8 cellular contexts compared by ENCODE assay signal in the genomic region with DNA sequence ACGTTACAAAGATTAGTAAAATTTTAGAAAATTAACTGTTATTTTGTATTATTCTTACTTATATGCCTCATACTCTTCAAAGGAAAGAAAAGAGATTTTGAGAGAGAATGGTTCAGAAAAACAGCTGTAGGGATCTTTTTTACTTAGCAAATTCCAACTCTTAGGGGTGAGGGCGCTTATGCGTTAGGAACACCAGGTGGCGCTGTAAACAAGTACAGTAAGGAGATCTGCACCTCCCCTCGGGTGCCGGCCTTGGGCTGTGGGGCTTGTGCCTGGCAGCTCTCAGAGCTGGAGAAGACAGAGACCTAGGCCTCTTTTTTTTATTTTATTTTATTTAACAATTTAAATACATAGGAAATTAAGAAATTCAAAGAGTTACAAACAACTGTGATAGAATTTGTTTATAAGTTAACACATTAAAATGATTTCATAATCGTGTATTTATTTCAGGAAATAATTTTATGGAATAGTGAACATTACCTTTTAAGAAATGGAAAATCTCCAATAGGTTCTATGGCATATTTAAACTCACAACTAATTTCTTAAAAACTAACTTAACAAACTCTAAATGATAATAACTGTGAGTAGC. TPM values are rescaled to one million over a fixed set of nuclear protein-coding genes. Genes with fewer than 3 reads are reported as not detected.
DNase-seq lines count a peak whose midpoint lies in the region; ATAC-seq and TF ChIP-seq lines count a peak whose summit lies in the region.

No MANE protein-coding gene starts in this region.

- H3K36me3 ChIP-seq in osteoblast (ENCODE audit: insufficient read depth, low read length) (no peaks in the 10 kb centered on the region), tibial nerve (peaks cover 0 to 4% (median 0%) of the 10 kb centered on the region in 3 donors)

- no peak overlapping the region for H3K27ac Mint-ChIP-seq in activated T-helper 1 cell treated with anti-CD3 and anti-CD28 coated beads, Interleukin-12 subunit alpha, Interleukin-12 subunit beta, Interleukin-2, Interleukin-4 antibody, amounts not matched to agents 30 ng/mL and 10 ng/mL and 1 ng/mL, durations not matched to agents 14 hours and 24 hours and 36 hours

- DNase-seq in ELR (ENCODE audit: low read depth) (peak; percentile 92), LHCN-M2 (ENCODE audit: low read depth) (peak; percentile 86), RWPE1 (ENCODE audit: low spot score) (peak; percentile 83), fibroblast of villous mesenchyme (ENCODE audit: low read depth) (peak; percentile 87), osteoblast (ENCODE audit: insufficient read length, low spot score, missing footprints) (peak; percentile 97), tibial nerve (ENCODE audit: low spot score in 2 of 2) (peak; percentile 65 to 82)
- DNase-seq in activated T-helper 1 cell treated with anti-CD3 and anti-CD28 coated beads, Interleukin-12 subunit alpha, Interleukin-12 subunit beta, Interleukin-2, Interleukin-4 antibody, amounts not matched to agents 30 ng/mL and 10 ng/mL and 1 ng/mL, durations not matched to agents 14 hours and 24 hours and 36 hours (ENCODE audit: low spot score): peak; percentile 50

- H3K4me1 Mint-ChIP-seq in activated T-helper 1 cell treated with anti-CD3 and anti-CD28 coated beads, Interleukin-12 subunit alpha, Interleukin-12 subunit beta, Interleukin-2, Interleukin-4 antibody, amounts not matched to agents 30 ng/mL and 10 ng/mL and 1 ng/mL, durations not matched to agents 14 hours and 24 hours and 36 hours (ENCODE audit: low read depth): no peaks in the 10 kb centered on the region

- intact Hi-C loops in activated T-helper 1 cell treated with anti-CD3 and anti-CD28 coated beads, Interleukin-12 subunit alpha, Interleukin-12 subunit beta, Interleukin-2, Interleukin-4 antibody, amounts not matched to agents 30 ng/mL and 10 ng/mL and 1 ng/mL, durations not matched to agents 14 hours and 24 hours and 36 hours (cut with micrococcal nuclease): loop anchor here (1.0 to 2.0 kb wide), 3 partner anchors 129 to 540 kb away; no protein-coding TSS in a partner anchor

- 13 to 14% methylated on average over 7 of the region's 7 CpGs for WGBS in tibial nerve, 2 donors

- no peaks in the 10 kb centered on the region for H3K9me3 Mint-ChIP-seq in activated T-helper 1 cell treated with anti-CD3 and anti-CD28 coated beads, Interleukin-12 subunit alpha, Interleukin-12 subunit beta, Interleukin-2, Interleukin-4 antibody, amounts not matched to agents 30 ng/mL and 10 ng/mL and 1 ng/mL, durations not matched to agents 14 hours and 24 hours and 36 hours

- H3K9me3 ChIP-seq in osteoblast (ENCODE audit: low read depth, low read length) (no peaks in the 10 kb centered on the region), tibial nerve (no peaks in the 10 kb centered on the region)

- TF ChIP-seq CTCF in RWPE1 (conservative IDR thresholded peaks at IDR 0.05; ENCODE audit: low read depth) (peak; percentile 89), fibroblast of villous mesenchyme (IDR thresholded peaks at IDR 0.05; ENCODE audit: insufficient read depth, low read depth, low read length) (peak; percentile 92), osteoblast (IDR thresholded peaks at IDR 0.05; ENCODE audit: extremely low read depth, low read depth, low read length) (peak; percentile 93), tibial nerve (IDR thresholded peaks at IDR 0.05) (peak; percentile 78 to 91 (median 86))

- no peaks in the 10 kb centered on the region for H3K36me3 Mint-ChIP-seq in activated T-helper 1 cell treated with anti-CD3 and anti-CD28 coated beads, Interleukin-12 subunit alpha, Interleukin-12 subunit beta, Interleukin-2, Interleukin-4 antibody, amounts not matched to agents 30 ng/mL and 10 ng/mL and 1 ng/mL, durations not matched to agents 14 hours and 24 hours and 36 hours (ENCODE audit: low read depth)

- H3K27ac ChIP-seq in RWPE1 (no peak overlapping the region), osteoblast (ENCODE audit: low read depth, low read length) (no peak overlapping the region), tibial nerve (no peak overlapping the region)

- H4K20me1 ChIP-seq in osteoblast (ENCODE audit: insufficient read depth, low read length): no peaks in the 10 kb centered on the region

- CTCF ChIA-PET in RWPE1 (lab: Yijun Ruan, JAX): interaction anchor here (0.5 to 4.7 kb wide), 20 partner anchors 9 to 1318 kb away, joined by 3 to 26 read pairs (median 5); no protein-coding TSS in a partner anchor

- no peak for TF ChIP-seq POLR2A in tibial nerve (IDR thresholded peaks at IDR 0.05)

- no peaks in the 10 kb centered on the region for H3K79me2 ChIP-seq in osteoblast (ENCODE audit: insufficient read depth, low read length)

- no peak overlapping the region for H3K4me2 ChIP-seq in osteoblast (ENCODE audit: insufficient read depth, low read length)

- peak; percentile 91 for ATAC-seq in GM21825 (IDR thresholded peaks at IDR 0.05; ENCODE audit: unreplicated experiment)

- H3K4me3 Mint-ChIP-seq in activated T-helper 1 cell treated with anti-CD3 and anti-CD28 coated beads, Interleukin-12 subunit alpha, Interleukin-12 subunit beta, Interleukin-2, Interleukin-4 antibody, amounts not matched to agents 30 ng/mL and 10 ng/mL and 1 ng/mL, durations not matched to agents 14 hours and 24 hours and 36 hours: no peak overlapping the region

- TF ChIP-seq EP300 in tibial nerve (IDR thresholded peaks at IDR 0.05): no peak

- no peak overlapping the region for H3K4me3 ChIP-seq in fibroblast of villous mesenchyme (ENCODE audit: low read depth, low read length)
- H3K4me3 ChIP-seq in osteoblast (ENCODE audit: insufficient read depth, low read length): no peak overlapping the region
- H3K4me3 ChIP-seq in tibial nerve: no peak overlapping the region

- peaks cover 6% of the 10 kb centered on the region for H3K27me3 ChIP-seq in osteoblast (ENCODE audit: insufficient read depth, low read length)
- H3K27me3 ChIP-seq in tibial nerve: no peaks in the 10 kb centered on the region

- H3K4me1 ChIP-seq in osteoblast (ENCODE audit: insufficient read depth, low read length): no peaks in the 10 kb centered on the region
- H3K4me1 ChIP-seq in tibial nerve: peaks cover 0 to 32% (median 0%) of the 10 kb centered on the region in 4 donors

- peaks cover 18% of the 10 kb centered on the region for H3K27me3 Mint-ChIP-seq in activated T-helper 1 cell treated with anti-CD3 and anti-CD28 coated beads, Interleukin-12 subunit alpha, Interleukin-12 subunit beta, Interleukin-2, Interleukin-4 antibody, amounts not matched to agents 30 ng/mL and 10 ng/mL and 1 ng/mL, durations not matched to agents 14 hours and 24 hours and 36 hours (ENCODE audit: insufficient read depth)

- no peak overlapping the region for H2AFZ ChIP-seq in osteoblast (ENCODE audit: low read length)

- POLR2A ChIA-PET in RWPE1 (lab: Yijun Ruan, JAX; ENCODE audit: low non-redundant PET): no interaction called here

RNA-seq across cellular contexts. Expression of a gene that starts 32.6 kb away (rescaled TPM):
- total RNA-seq in LHCN-M2 (2014; rRNA removed) (8.1 and 9.5 TPM in 2 replicates), fibroblast of villous mesenchyme (10.6 and 12.1 TPM in 2 replicates), osteoblast (22.1 and 24.5 TPM in 2 replicates), tibial nerve (1 to 10 TPM; 5.7 to 7.5 (median 6.8) TPM)
- 5.6 TPM for polyA plus RNA-seq in LHCN-M2 (2012)
- total RNA-seq in activated T-helper 1 cell treated with anti-CD3 and anti-CD28 coated beads, Interleukin-12 subunit alpha, Interleukin-12 subunit beta, Interleukin-2, Interleukin-4 antibody, amounts not matched to agents 30 ng/mL and 10 ng/mL and 1 ng/mL, durations not matched to agents 14 hours and 24 hours and 36 hours: 17.7 and 18.3 TPM in 2 replicates

RNA-seq across cellular contexts. Expression of a gene that starts 54.4 kb away (rescaled TPM):
- total RNA-seq in LHCN-M2 (2014; rRNA removed) (not detected in 2 replicates), fibroblast of villous mesenchyme (under 0.01 and 0.32 TPM in 2 replicates), osteoblast (under 0.01 and 0.72 TPM in 2 replicates), tibial nerve (1 to 10 TPM in 3 of 4 donors, under 1 TPM in 1; 0.42 to 1.8 (median 1.4) TPM)
- polyA plus RNA-seq in LHCN-M2 (2012): not detected
- total RNA-seq in activated T-helper 1 cell treated with anti-CD3 and anti-CD28 coated beads, Interleukin-12 subunit alpha, Interleukin-12 subunit beta, Interleukin-2, Interleukin-4 antibody, amounts not matched to agents 30 ng/mL and 10 ng/mL and 1 ng/mL, durations not matched to agents 14 hours and 24 hours and 36 hours: 0.16 and 0.17 TPM in 2 replicates
